1 cellular context compared by ENCODE assay signal in the genomic region with DNA sequence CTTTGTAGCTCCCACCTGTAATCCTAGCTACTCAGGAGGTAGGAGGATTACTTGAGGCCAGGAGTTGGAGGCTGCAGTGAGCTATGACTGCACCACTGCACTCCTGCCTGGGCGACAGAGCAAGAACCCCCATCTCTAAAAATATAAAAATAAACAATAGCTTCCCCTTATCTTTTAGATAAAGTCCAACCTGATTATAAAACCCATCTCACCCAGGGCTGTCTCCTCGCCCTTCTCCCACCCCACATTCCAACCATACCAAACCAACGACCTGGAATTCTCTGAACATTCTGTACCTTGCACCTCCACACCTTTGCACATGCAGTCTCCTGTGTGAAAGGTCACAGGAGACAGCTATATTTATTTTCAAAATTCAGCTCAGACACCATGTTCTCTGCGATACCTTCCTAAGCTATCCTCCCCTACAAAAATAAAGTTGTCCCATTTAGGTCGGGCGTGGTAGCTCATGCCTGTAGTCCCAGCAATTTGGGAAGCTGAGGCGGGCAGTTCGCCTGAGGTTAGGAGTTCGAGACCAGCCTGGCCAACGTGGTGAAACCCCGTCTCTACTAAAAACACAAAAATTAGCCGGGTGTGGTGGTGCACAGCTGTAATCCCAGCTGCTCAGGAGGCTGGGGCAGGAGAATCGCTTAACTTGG.
TF ChIP-seq lines count a peak whose summit lies in the region.

No MANE protein-coding gene starts in this region.

TF ChIP-seq in GM23338, 12 proteins besides CTCF, POLR2A, EP300 and RAD21:
- TF ChIP-seq STAT1 (IDR thresholded peaks at IDR 0.05; ENCODE audit: unreplicated experiment): no peak
